ENCODE assay signal across 8 cellular contexts in genomic region chr7:155764432-155764798, GRCh38. TPM values are rescaled to one million over a fixed set of nuclear protein-coding genes. Genes with fewer than 3 reads are reported as not detected.
DNase-seq lines count a peak whose midpoint lies in the region; ATAC-seq lines count a peak whose summit lies in the region.

No MANE protein-coding gene starts in this region.

- peaks cover 18% of the 10 kb centered on the region for H3K36me3 Mint-ChIP-seq in natural killer cell treated with Interleukin-12 subunit alpha and Interleukin-12 subunit beta and Interleukin-15 and Interleukin-18, amount 100 ng/mL, for 72 hours

- peak; percentile 38 for ATAC-seq in GM18511 (IDR thresholded peaks at IDR 0.05; ENCODE audit: unreplicated experiment)
- ATAC-seq in HG02970 (IDR thresholded peaks at IDR 0.05; ENCODE audit: low FRiP score, unreplicated experiment) = peak; percentile 12
- ATAC-seq in natural killer cell treated with Interleukin-12 subunit alpha and Interleukin-12 subunit beta and Interleukin-15 and Interleukin-18, amount 100 ng/mL, for 72 hours = peak; percentile 72 to 79
- no peak for ATAC-seq in HG03565 (IDR thresholded peaks at IDR 0.05; ENCODE audit: unreplicated experiment)

- peak overlapping the region; percentile 98 for H3K27ac Mint-ChIP-seq in natural killer cell treated with Interleukin-12 subunit alpha and Interleukin-12 subunit beta and Interleukin-15 and Interleukin-18, amount 100 ng/mL, for 72 hours

- no peaks in the 10 kb centered on the region for H3K9me3 Mint-ChIP-seq in natural killer cell treated with Interleukin-12 subunit alpha and Interleukin-12 subunit beta and Interleukin-15 and Interleukin-18, amount 100 ng/mL, for 72 hours

- peaks cover 56 to 61% of the 10 kb centered on the region in 2 donors for H3K4me1 Mint-ChIP-seq in natural killer cell treated with Interleukin-12 subunit alpha and Interleukin-12 subunit beta and Interleukin-15 and Interleukin-18, amount 100 ng/mL, for 72 hours (ENCODE audit: low read depth in 2 of 2)

- peak overlapping the region; percentile 84 for H3K4me3 Mint-ChIP-seq in natural killer cell treated with Interleukin-12 subunit alpha and Interleukin-12 subunit beta and Interleukin-15 and Interleukin-18, amount 100 ng/mL, for 72 hours

- H3K27me3 Mint-ChIP-seq in natural killer cell treated with Interleukin-12 subunit alpha and Interleukin-12 subunit beta and Interleukin-15 and Interleukin-18, amount 100 ng/mL, for 72 hours = no peaks in the 10 kb centered on the region

- peak; percentile 73 for DNase-seq in activated CD8-positive, alpha-beta memory T cell treated with anti-CD3 and anti-CD28 coated beads, Interleukin-2, amount 50 U/mL, for 48 hours
- peak; percentile 81 for DNase-seq in natural killer cell treated with Interleukin-12 subunit alpha and Interleukin-12 subunit beta and Interleukin-15 and Interleukin-18, amount 100 ng/mL, for 72 hours (ENCODE audit: low spot score)
- DNase-seq in C1 segment of cervical spinal cord (lab: John Stamatoyannopoulos, UW) = no peak
- DNase-seq in AG08396 (ENCODE audit: low spot score) = no peak
- no peak for DNase-seq in inferior parietal cortex (ENCODE audit: extremely low spot score)

RNA-seq across cellular contexts. Expression of gene SHH, which starts 47.8 kb away (rescaled TPM):
- total RNA-seq in natural killer cell treated with Interleukin-12 subunit alpha and Interleukin-12 subunit beta and Interleukin-15 and Interleukin-18, amount 100 ng/mL, for 72 hours = not detected

Comparison
In these comparisons a context has a peak if more than half of its experiments do, and no peak if none do; other contexts are left out.
1. DNase-seq: peak in activated CD8-positive, alpha-beta memory T cell treated with anti-CD3 and anti-CD28 coated beads, Interleukin-2, amount 50 U/mL, for 48 hours (single experiment) and natural killer cell treated with Interleukin-12 subunit alpha and Interleukin-12 subunit beta and Interleukin-15 and Interleukin-18, amount 100 ng/mL, for 72 hours (single experiment); none in C1 segment of cervical spinal cord (0 of 14), AG08396 (single experiment) and inferior parietal cortex (single experiment).